ENCODE assay signal across 27 cellular contexts in the genomic region with DNA sequence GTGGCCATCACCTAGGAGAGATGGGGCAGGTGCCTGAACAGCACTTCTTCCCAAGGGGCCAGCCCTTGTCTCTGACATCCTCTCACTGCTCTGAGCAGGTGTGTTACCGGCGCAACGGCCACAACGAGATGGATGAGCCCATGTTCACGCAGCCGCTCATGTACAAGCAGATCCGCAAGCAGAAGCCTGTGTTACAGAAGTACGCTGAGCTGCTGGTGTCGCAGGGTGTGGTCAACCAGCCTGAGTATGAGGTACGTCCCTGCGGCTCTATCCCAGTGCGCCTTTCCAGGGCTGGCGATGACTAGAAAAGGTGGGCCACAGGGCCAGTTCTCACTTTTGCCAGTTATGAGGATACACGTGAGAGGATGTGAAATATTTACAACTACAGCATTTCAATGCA. TPM values are rescaled to one million over a fixed set of nuclear protein-coding genes. Genes with fewer than 3 reads are reported as not detected.
A peak's percentile ranks its signal among the peaks of the same experiment; 100 is the strongest.
DNase-seq lines count a peak whose midpoint lies in the region; ATAC-seq and TF ChIP-seq lines count a peak whose summit lies in the region.
"Had no signal": no experiment of that assay in that cellular context is flagged by ENCODE, and none has a peak within 500 bp of the region (broad histone marks: within the 10 kb centered on the region; RNA-seq: fewer than 3 reads in every experiment).

No MANE protein-coding gene starts in this region.

- peak overlapping the region; percentile 66 for H2BK5ac ChIP-seq in IMR-90 (ENCODE audit: low read depth, low read length, poor library complexity, severe bottlenecking)

- H3K4me1 ChIP-seq in IMR-90 (ENCODE audit: control insufficient read depth, insufficient read depth, low read length) (peaks cover 4% of the 10 kb centered on the region), fibroblast of lung (ENCODE audit: control insufficient read depth, extremely low read depth, insufficient read depth, low read length) (peaks cover 2% of the 10 kb centered on the region), gastrocnemius medialis (peaks cover 0 to 10% of the 10 kb centered on the region in 2 donors), esophagus squamous epithelium (no peaks in the 10 kb centered on the region)
- H3K4me1 ChIP-seq: body of pancreas, HAP-1, Peyer's patch, sigmoid colon, transverse colon had no signal

- no peak overlapping the region for H3K18ac ChIP-seq in IMR-90 (ENCODE audit: low read depth, low read length)

- H3K9me3 ChIP-seq in IMR-90 (ENCODE audit: control insufficient read depth, insufficient read depth, low read length) (peaks cover under 1% of the 10 kb centered on the region; the same call in 1 of the 2 replicates), fibroblast of lung (ENCODE audit: control insufficient read depth, insufficient read depth, low read depth, low read length) (no peaks in the 10 kb centered on the region), gastrocnemius medialis (no peaks in the 10 kb centered on the region), esophagus squamous epithelium (no peaks in the 10 kb centered on the region)
- H3K9me3 ChIP-seq: body of pancreas, HAP-1, Peyer's patch, sigmoid colon, transverse colon had no signal

- H2BK20ac ChIP-seq in IMR-90 (ENCODE audit: low read depth, low read length) = no peak overlapping the region

- H3K27me3 Mint-ChIP-seq in activated naive CD4-positive, alpha-beta T cell treated with anti-CD3 and anti-CD28 coated beads for 36 hours (ENCODE audit: low read depth) = no peaks in the 10 kb centered on the region
- no peaks in the 10 kb centered on the region for H3K27me3 Mint-ChIP-seq in osteocyte (ENCODE audit: unreplicated experiment)
- H3K27me3 Mint-ChIP-seq: activated CD4-positive, alpha-beta T cell treated with anti-CD3 and anti-CD28 coated beads, Interleukin-2, amount 10 ng/mL, durations not matched to agents 7 days and 5 days; CD8-positive, alpha-beta memory T cell; progenitor cell of endocrine pancreas had no signal

- H3K14ac ChIP-seq in IMR-90 (replicated peaks; ENCODE audit: low read depth, low read length) = peak overlapping the region; percentile 1

- H3K4ac ChIP-seq in IMR-90 (ENCODE audit: low read depth, low read length) = peak overlapping the region; percentile 58; the same call in 1 of the 2 replicates

- TF ChIP-seq CTCF in IMR-90 (conservative IDR thresholded peaks at IDR 0.05; ENCODE audit: low read depth, low read length) = no peak
- no peak for TF ChIP-seq CTCF in fibroblast of lung (conservative IDR thresholded peaks at IDR 0.05 in 1 of 2, IDR thresholded peaks at IDR 0.05 in 1 of 2; ENCODE audit: low read depth in 1 of 2, low read length in 2 of 2)
- TF ChIP-seq CTCF in gastrocnemius medialis (IDR thresholded peaks at IDR 0.05 in 4 of 5, conservative IDR thresholded peaks at IDR 0.05 in 1 of 5) = no peak
- no peak for TF ChIP-seq CTCF in osteocyte (IDR thresholded peaks at IDR 0.05)
- TF ChIP-seq CTCF in esophagus squamous epithelium (IDR thresholded peaks at IDR 0.05) = no peak

- H3K27me3 ChIP-seq in IMR-90 (ENCODE audit: control insufficient read depth, insufficient read depth, low read length) (no peaks in the 10 kb centered on the region), fibroblast of lung (ENCODE audit: control insufficient read depth, insufficient read depth, low read length) (no peaks in the 10 kb centered on the region), gastrocnemius medialis (no peaks in the 10 kb centered on the region), esophagus squamous epithelium (no peaks in the 10 kb centered on the region)
- H3K27me3 ChIP-seq: body of pancreas, dorsolateral prefrontal cortex, Peyer's patch, sigmoid colon, transverse colon had no signal

- H3K36me3 Mint-ChIP-seq in activated naive CD4-positive, alpha-beta T cell treated with anti-CD3 and anti-CD28 coated beads, Interleukin-2, amount 50 U/mL, for 72 hours = peaks cover 18 to 30% of the 10 kb centered on the region in 2 donors
- H3K36me3 Mint-ChIP-seq in activated naive CD4-positive, alpha-beta T cell treated with anti-CD3 and anti-CD28 coated beads for 36 hours (ENCODE audit: low read depth) = peaks cover 40% of the 10 kb centered on the region
- peaks cover 67% of the 10 kb centered on the region for H3K36me3 Mint-ChIP-seq in osteocyte (ENCODE audit: unreplicated experiment)

- H3K23ac ChIP-seq in IMR-90 (ENCODE audit: low read depth, low read length) = no peak overlapping the region

- H2BK120ac ChIP-seq in IMR-90 (ENCODE audit: low read depth, low read length) = 0 out of 2 replicates have a peak overlapping the region, but pooled peaks have one; percentile 8

- H3K27ac Mint-ChIP-seq in activated naive CD4-positive, alpha-beta T cell treated with anti-CD3 and anti-CD28 coated beads, Interleukin-2, amount 50 U/mL, for 72 hours = peak overlapping the region; percentile 36 to 43
- H3K27ac Mint-ChIP-seq in activated naive CD4-positive, alpha-beta T cell treated with anti-CD3 and anti-CD28 coated beads for 36 hours = no peak overlapping the region
- H3K27ac Mint-ChIP-seq in osteocyte (ENCODE audit: unreplicated experiment) = no peak overlapping the region
- H3K27ac Mint-ChIP-seq: activated CD4-positive, alpha-beta T cell treated with anti-CD3 and anti-CD28 coated beads, Interleukin-2, amount 10 ng/mL, durations not matched to agents 7 days and 5 days; progenitor cell of endocrine pancreas; WTC11 had no signal

- peaks cover 6% of the 10 kb centered on the region for H3K4me1 Mint-ChIP-seq in activated naive CD4-positive, alpha-beta T cell treated with anti-CD3 and anti-CD28 coated beads for 36 hours (ENCODE audit: low read depth)
- peaks cover 7% of the 10 kb centered on the region for H3K4me1 Mint-ChIP-seq in osteocyte (ENCODE audit: unreplicated experiment)
- H3K4me1 Mint-ChIP-seq: activated CD4-positive, alpha-beta T cell treated with anti-CD3 and anti-CD28 coated beads, Interleukin-2, amount 10 ng/mL, durations not matched to agents 7 days and 5 days; WTC11 had no signal

- no peaks in the 10 kb centered on the region for H3K9me3 Mint-ChIP-seq in activated naive CD4-positive, alpha-beta T cell treated with anti-CD3 and anti-CD28 coated beads, Interleukin-2, amount 50 U/mL, for 72 hours
- peaks cover 2% of the 10 kb centered on the region for H3K9me3 Mint-ChIP-seq in activated naive CD4-positive, alpha-beta T cell treated with anti-CD3 and anti-CD28 coated beads for 36 hours
- H3K9me3 Mint-ChIP-seq in osteocyte (ENCODE audit: unreplicated experiment) = peaks cover 3% of the 10 kb centered on the region
- H3K9me3 Mint-ChIP-seq: activated T-cell treated with anti-CD3 and anti-CD28 coated beads, Interleukin-2, amount 50 U/mL, for 4 hours; CD8-positive, alpha-beta memory T cell; WTC11 had no signal

- no TSS peak for BruUV-seq in IMR-90 (replicated peaks; lab: Mats Ljungman, UMichigan)

- no peak for DNase-seq in activated naive CD4-positive, alpha-beta T cell treated with anti-CD3 and anti-CD28 coated beads, Interleukin-2, amount 50 U/mL, for 72 hours (ENCODE audit: low spot score in 2 of 2)
- no peak for DNase-seq in activated naive CD4-positive, alpha-beta T cell treated with anti-CD3 and anti-CD28 coated beads for 36 hours
- DNase-seq in IMR-90 (no peak), fibroblast of lung (ENCODE audit: low read depth in 2 of 2) (no peak), gastrocnemius medialis (peak in 1 of 2 donors; percentile 65), osteocyte (ENCODE audit: extremely low spot score, unreplicated experiment) (no peak), esophagus squamous epithelium (lab: John Stamatoyannopoulos, UW) (no peak)
- DNase-seq: activated CD4-positive, alpha-beta T cell treated with anti-CD3 and anti-CD28 coated beads, Interleukin-2, amount 10 ng/mL, durations not matched to agents 7 days and 5 days; activated naive CD4-positive, alpha-beta T cell; activated T-cell treated with anti-CD3 and anti-CD28 coated beads, Interleukin-2, amount 50 U/mL, for 4 hours; body of pancreas; CD8-positive, alpha-beta memory T cell; Kasumi-1; NCI-H146; NCI-H2107; NCI-H446; NCI-H748 treated with DMSO at 0.1 percent for 48 hours; Peyer's patch; stimulated activated CD4-positive, alpha-beta T cell treated with anti-CD3 and anti-CD28 coated beads, Interleukin-15, amount 100 ng/mL, for 24 hours; stimulated activated CD4-positive, alpha-beta T cell treated with anti-CD3 and anti-CD28 coated beads, Interleukin-4, amount 100 ng/mL, for 4 hours; transverse colon had no signal

- ATAC-seq in activated naive CD4-positive, alpha-beta T cell treated with anti-CD3 and anti-CD28 coated beads, Interleukin-2, amount 50 U/mL, for 72 hours = no peak
- ATAC-seq in IMR-90 (ENCODE audit: low read depth) (no peak), gastrocnemius medialis (peak in 1 of 2 donors; percentile 13), GM21825 (IDR thresholded peaks at IDR 0.05; ENCODE audit: unreplicated experiment) (no peak)
- ATAC-seq: activated T-cell treated with anti-CD3 and anti-CD28 coated beads, Interleukin-2, amount 50 U/mL, for 4 hours; body of pancreas; WTC11 had no signal

- TF ChIP-seq RAD21 in IMR-90 (IDR thresholded peaks at IDR 0.05; ENCODE audit: low read length) = no peak

- no peak overlapping the region for H3K56ac ChIP-seq in IMR-90 (ENCODE audit: extremely low read depth, insufficient read depth, low read length)

- dilution Hi-C loops in IMR-90 (cut with HindIII; ENCODE audit: low sequenced_read_pairs, unreplicated experiment) = no loop called here

- no peak for TF ChIP-seq POLR2A in IMR-90 (IDR thresholded peaks at IDR 0.05; ENCODE audit: low read depth, low read length)
- TF ChIP-seq POLR2A in gastrocnemius medialis (IDR thresholded peaks at IDR 0.05) = no peak
- no peak for TF ChIP-seq POLR2A in esophagus squamous epithelium (IDR thresholded peaks at IDR 0.05)

- no peak overlapping the region for H2BK15ac ChIP-seq in IMR-90 (ENCODE audit: low read depth, low read length)

- peaks cover 32% of the 10 kb centered on the region for H3K36me3 ChIP-seq in IMR-90 (ENCODE audit: control insufficient read depth, insufficient read depth, low read length)
- H3K36me3 ChIP-seq in fibroblast of lung (ENCODE audit: control insufficient read depth, insufficient read depth, low read length) = peaks cover 20% of the 10 kb centered on the region
- H3K36me3 ChIP-seq in gastrocnemius medialis = peaks cover 0 to 63% of the 10 kb centered on the region in 2 donors
- H3K36me3 ChIP-seq in esophagus squamous epithelium = peaks cover 41 to 90% (median 51%) of the 10 kb centered on the region in 3 donors

- H2AK5ac ChIP-seq in IMR-90 (ENCODE audit: low read depth, low read length) = peak overlapping the region; percentile 69; the same call in 1 of the 2 replicates

- H3K4me3 ChIP-seq in IMR-90 (ENCODE audit: insufficient read depth, low read depth, low read length) = no peak overlapping the region
- H3K4me3 ChIP-seq in fibroblast of lung (replicated peaks in 1 of 4; ENCODE audit: control extremely low read depth in 1 of 4, insufficient read depth in 1 of 4, low read depth in 3 of 4, low read length in 4 of 4) = no peak overlapping the region
- peak overlapping the region in 2 of 4 donors; percentile 27 to 40 for H3K4me3 ChIP-seq in gastrocnemius medialis
- H3K4me3 ChIP-seq in esophagus squamous epithelium = no peak overlapping the region
- H3K4me3 ChIP-seq: body of pancreas, dorsolateral prefrontal cortex, HAP-1, Peyer's patch, sigmoid colon, transverse colon had no signal

- in situ Hi-C loops in IMR-90 (cut with MboI; ENCODE audit: low sequenced_read_pairs) (no loop called here), gastrocnemius medialis (cut with MboI; ENCODE audit: low sequenced_read_pairs in 4 of 4) (no loop called here)

- CTCF ChIA-PET in activated naive CD4-positive, alpha-beta T cell treated with anti-CD3 and anti-CD28 coated beads for 36 hours (lab: Charles Lee) = interaction anchor here (0.6 kb wide), 1 partner anchor 120 kb away, joined by 4 read pairs; no protein-coding TSS in a partner anchor
- CTCF ChIA-PET in IMR-90 (lab: Yijun Ruan, JAX) = interaction anchor here (0.8 kb wide), 1 partner anchor 103 kb away, joined by 3 read pairs; no protein-coding TSS in a partner anchor

- intact Hi-C loops in activated naive CD4-positive, alpha-beta T cell treated with anti-CD3 and anti-CD28 coated beads for 36 hours (cut with micrococcal nuclease) = loop anchor here (5.0 kb wide), 1 partner anchor 52 kb away; no protein-coding TSS in a partner anchor
- intact Hi-C loops in IMR-90 (cut with micrococcal nuclease) = no loop called here
- intact Hi-C loops in gastrocnemius medialis (cut with DNase I; ENCODE audit: low total_unique reads) = loop anchor here (2.0 to 5.0 kb wide), 2 partner anchors 56 to 87 kb away; partner anchors contain the start of gene OGDH
- intact Hi-C loops in esophagus squamous epithelium (cut with DNase I) = no loop called here

- peak overlapping the region; percentile 97 for H2AK9ac ChIP-seq in IMR-90 (replicated peaks; ENCODE audit: low read depth, low read length, poor library complexity)

- H4K8ac ChIP-seq in IMR-90 (ENCODE audit: low read depth in 2 of 2, low read length in 2 of 2) = peak overlapping the region in 1 of 2 experiments; percentile 33; a peak in 1 of 4 replicates

- no peak overlapping the region for H3K27ac ChIP-seq in IMR-90 (ENCODE audit: insufficient read depth, low read length)
- H3K27ac ChIP-seq in fibroblast of lung (ENCODE audit: insufficient read depth, low read length) = peak overlapping the region; percentile 38
- peak overlapping the region; percentile 87 to 93 (median 90) for H3K27ac ChIP-seq in gastrocnemius medialis
- H3K27ac ChIP-seq in esophagus squamous epithelium = no peak overlapping the region
- H3K27ac ChIP-seq: body of pancreas, Peyer's patch, sigmoid colon, transverse colon had no signal

- H3K4me2 ChIP-seq in IMR-90 (ENCODE audit: low read depth, low read length) (no peak overlapping the region), fibroblast of lung (ENCODE audit: extremely low read depth, insufficient read depth, low read length) (no peak overlapping the region)

- H4K91ac ChIP-seq in IMR-90 (ENCODE audit: insufficient read depth, low read depth, low read length) = peak overlapping the region; percentile 32; the same call in 1 of the 2 replicates

- 99% methylated on average over 9 of the region's 14 CpGs; no CpG with 5 or more reads in 1 of the 2 experiments for WGBS in IMR-90 (ENCODE audit: extremely low coverage in 2 of 2, insufficient read length in 1 of 2), 2 experiments
- 92 to 96% methylated on average over 11 to 14 of the region's 14 CpGs for WGBS in esophagus squamous epithelium, 2 donors

- H4K5ac ChIP-seq in IMR-90 (ENCODE audit: low read depth, low read length) = peak overlapping the region; percentile 0; the same call in 1 of the 2 replicates

- H3K9me1 ChIP-seq in IMR-90 (ENCODE audit: insufficient read depth, low read length) = peaks cover 23% of the 10 kb centered on the region; the same call in 1 of the 2 replicates

- H2AFZ ChIP-seq in IMR-90 (replicated peaks; ENCODE audit: low read length, poor library complexity) = peak overlapping the region; percentile 53
- no peak overlapping the region for H2AFZ ChIP-seq in fibroblast of lung (ENCODE audit: low read length)

- no peak overlapping the region for H3K4me3 Mint-ChIP-seq in activated naive CD4-positive, alpha-beta T cell treated with anti-CD3 and anti-CD28 coated beads for 36 hours
- H3K4me3 Mint-ChIP-seq in osteocyte (ENCODE audit: unreplicated experiment) = no peak overlapping the region
- H3K4me3 Mint-ChIP-seq: activated CD4-positive, alpha-beta T cell treated with anti-CD3 and anti-CD28 coated beads, Interleukin-2, amount 10 ng/mL, durations not matched to agents 7 days and 5 days; activated T-cell treated with anti-CD3 and anti-CD28 coated beads, Interleukin-2, amount 50 U/mL, for 4 hours; CD8-positive, alpha-beta memory T cell; WTC11 had no signal

- POLR2A ChIA-PET in IMR-90 (lab: Charles Lee; ENCODE audit: unreplicated experiment) = no interaction called here

- H4K20me1 ChIP-seq in IMR-90 (ENCODE audit: insufficient read depth, low read length) (no peaks in the 10 kb centered on the region), fibroblast of lung (ENCODE audit: control insufficient read depth, extremely low read depth, insufficient read depth, low read length) (no peaks in the 10 kb centered on the region)

- H3K9ac ChIP-seq in IMR-90 (ENCODE audit: low read depth, low read length) = no peak overlapping the region
- H3K9ac ChIP-seq in fibroblast of lung (ENCODE audit: insufficient read depth, low read length) = no peak overlapping the region

- no peaks in the 10 kb centered on the region for H3K79me2 ChIP-seq in fibroblast of lung (ENCODE audit: control insufficient read depth, insufficient read depth, low read length)

- H3K79me1 ChIP-seq in IMR-90 (ENCODE audit: low read depth in 1 of 2, low read length in 2 of 2) = peaks cover 0 to 4% of the 10 kb centered on the region in 2 experiments; a peak in 1 of 4 replicates

RNA-seq across cellular contexts. Expression of gene ZMIZ2, which starts 54.3 kb away (rescaled TPM):
- 100 to 1,000 TPM; 124 to 176 TPM for total RNA-seq in activated naive CD4-positive, alpha-beta T cell treated with anti-CD3 and anti-CD28 coated beads, Interleukin-2, amount 50 U/mL, for 72 hours
- total RNA-seq in activated naive CD4-positive, alpha-beta T cell treated with anti-CD3 and anti-CD28 coated beads for 36 hours = 10 to 100 TPM; 83.1 to 86.5 TPM
- total RNA-seq in IMR-90 (2012; rRNA removed) (2.8 and 3.0 TPM in 2 replicates), fibroblast of lung (5.1 and 9.1 TPM in 2 replicates), gastrocnemius medialis (10 to 100 TPM; 10.7 to 19.8 (median 14.0) TPM), osteocyte (87.2 and 96.4 TPM in 2 replicates), esophagus squamous epithelium (10 to 100 TPM in 3 of 4 donors, 1 to 10 TPM in 1; 6.9 to 25.4 (median 18.3) TPM)
- polyA plus RNA-seq in IMR-90 (2012; rRNA removed) (22.9 and 24.0 TPM in 2 replicates), fibroblast of lung (3.9 and 5.5 TPM in 2 replicates)
- 6.2 and 11.7 TPM in 2 replicates for polyA plus RNA-seq in IMR-90 (2012; cell fraction: cytosol; rRNA removed)
- 98.7 and 169 TPM in 2 replicates for polyA plus RNA-seq in IMR-90 (2012; cell fraction: nucleus; rRNA removed; ENCODE audit: low replicate concordance)
- 21.8 and 26.6 TPM in 2 replicates for polyA plus RNA-seq in fibroblast of lung (2012)
- 27.3 and 39.5 TPM in 2 replicates for polyA minus RNA-seq in fibroblast of lung (ENCODE audit: low replicate concordance)

Comparison
In these comparisons a context has a peak if more than half of its experiments do, and no peak if none do; other contexts are left out.
1. H3K27ac Mint-ChIP-seq: peak in activated naive CD4-positive, alpha-beta T cell treated with anti-CD3 and anti-CD28 coated beads, Interleukin-2, amount 50 U/mL, for 72 hours (2 of 2); none in activated naive CD4-positive, alpha-beta T cell treated with anti-CD3 and anti-CD28 coated beads for 36 hours (single experiment) and osteocyte (single experiment).
2. H3K27ac ChIP-seq: peak in fibroblast of lung (single experiment) and gastrocnemius medialis (4 of 4); none in IMR-90 (single experiment) and esophagus squamous epithelium (0 of 4).
3. intact Hi-C loops: an anchor here in activated naive CD4-positive, alpha-beta T cell treated with anti-CD3 and anti-CD28 coated beads for 36 hours (5.0 kb wide) and gastrocnemius medialis (2.0 to 5.0 kb wide); none called in IMR-90 and esophagus squamous epithelium.